ENCODE assay signal across 15 cellular contexts in the genomic region with DNA sequence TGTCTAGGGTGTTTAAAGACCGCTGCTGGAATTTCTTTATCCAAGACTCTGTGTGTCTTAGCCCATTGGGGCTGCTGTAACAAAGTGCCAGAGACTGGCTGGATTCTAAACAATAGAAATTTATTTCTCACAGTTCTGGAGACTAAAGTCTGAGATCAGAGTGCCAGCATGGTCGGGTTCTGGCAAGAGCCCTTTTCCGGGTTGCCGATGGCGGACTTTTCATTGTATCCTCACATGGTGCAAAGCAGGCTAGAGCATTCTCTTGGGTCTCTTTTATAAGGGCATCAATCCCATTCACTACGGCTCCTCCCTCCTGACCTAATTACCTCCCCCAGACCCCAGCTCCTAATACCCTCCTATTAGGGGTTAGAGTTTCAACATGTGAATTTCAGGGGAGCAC. TPM values are rescaled to one million over a fixed set of nuclear protein-coding genes. Genes with fewer than 3 reads are reported as not detected.
DNase-seq lines count a peak whose midpoint lies in the region; ATAC-seq and TF ChIP-seq lines count a peak whose summit lies in the region.
"Had no signal": no experiment of that assay in that cellular context is flagged by ENCODE, and none has a peak within 500 bp of the region (broad histone marks: within the 10 kb centered on the region; RNA-seq: fewer than 3 reads in every experiment).

No MANE protein-coding gene starts in this region.

- intact Hi-C loops in thyroid gland (cut with DNase I): no loop called here

- H3K4me3 Mint-ChIP-seq in activated naive CD4-positive, alpha-beta T cell treated with anti-CD3 and anti-CD28 coated beads, Interleukin-2, amount 10 ng/mL, durations not matched to agents 7 days and 5 days: no peak overlapping the region
- H3K4me3 Mint-ChIP-seq in activated T-helper 17 cell treated with anti-CD3 and anti-CD28 coated beads, Interleukin-2, amount 50 U/mL, for 72 hours: peak overlapping the region; percentile 90

- no peaks in the 10 kb centered on the region for H3K27me3 ChIP-seq in thyroid gland

- ATAC-seq in activated T-helper 17 cell treated with anti-CD3 and anti-CD28 coated beads, Interleukin-2, amount 50 U/mL, for 72 hours (replicated peaks): no peak
- ATAC-seq in GM21515 (IDR thresholded peaks at IDR 0.05; ENCODE audit: unreplicated experiment): no peak

- peak overlapping the region in 2 of 3 donors; percentile 63 to 68 for H3K27ac ChIP-seq in thyroid gland

- WGBS in thyroid gland, 2 donors: 88 to 89% methylated on average over 6 of the region's 6 CpGs

- H3K9me3 ChIP-seq in thyroid gland: no peaks in the 10 kb centered on the region

- H3K36me3 Mint-ChIP-seq in activated naive CD4-positive, alpha-beta T cell treated with anti-CD3 and anti-CD28 coated beads, Interleukin-2, amount 10 ng/mL, durations not matched to agents 7 days and 5 days: peaks cover 68% of the 10 kb centered on the region
- H3K36me3 Mint-ChIP-seq in activated T-helper 17 cell treated with anti-CD3 and anti-CD28 coated beads, Interleukin-2, amount 50 U/mL, for 72 hours (ENCODE audit: low read depth): peaks cover 61% of the 10 kb centered on the region

- CTCF ChIA-PET in activated naive CD4-positive, alpha-beta T cell treated with anti-CD3 and anti-CD28 coated beads, Interleukin-2, amount 10 ng/mL, durations not matched to agents 7 days and 5 days (lab: Charles Lee): interaction anchor here (1.3 to 1.7 kb wide), 2 partner anchors 9 to 43 kb away, joined by 4 to 8 read pairs; a partner anchor contains a TSS

- peaks cover 93% of the 10 kb centered on the region for H3K4me1 Mint-ChIP-seq in activated naive CD4-positive, alpha-beta T cell treated with anti-CD3 and anti-CD28 coated beads, Interleukin-2, amount 10 ng/mL, durations not matched to agents 7 days and 5 days
- peaks cover 50% of the 10 kb centered on the region for H3K4me1 Mint-ChIP-seq in activated T-helper 17 cell treated with anti-CD3 and anti-CD28 coated beads, Interleukin-2, amount 50 U/mL, for 72 hours

- no peaks in the 10 kb centered on the region for H3K36me3 ChIP-seq in thyroid gland

- H3K27me3 Mint-ChIP-seq in activated naive CD4-positive, alpha-beta T cell treated with anti-CD3 and anti-CD28 coated beads, Interleukin-2, amount 10 ng/mL, durations not matched to agents 7 days and 5 days: no peaks in the 10 kb centered on the region
- no peaks in the 10 kb centered on the region for H3K27me3 Mint-ChIP-seq in activated T-helper 17 cell treated with anti-CD3 and anti-CD28 coated beads, Interleukin-2, amount 50 U/mL, for 72 hours

- H3K4me3 ChIP-seq in thyroid gland (replicated peaks in 1 of 3): no peak overlapping the region

- no peaks in the 10 kb centered on the region for H3K9me3 Mint-ChIP-seq in activated naive CD4-positive, alpha-beta T cell treated with anti-CD3 and anti-CD28 coated beads, Interleukin-2, amount 10 ng/mL, durations not matched to agents 7 days and 5 days
- H3K9me3 Mint-ChIP-seq in activated T-helper 17 cell treated with anti-CD3 and anti-CD28 coated beads, Interleukin-2, amount 50 U/mL, for 72 hours: no peaks in the 10 kb centered on the region

- peak overlapping the region; percentile 87 for H3K27ac Mint-ChIP-seq in activated naive CD4-positive, alpha-beta T cell treated with anti-CD3 and anti-CD28 coated beads, Interleukin-2, amount 10 ng/mL, durations not matched to agents 7 days and 5 days
- peak overlapping the region; percentile 96 for H3K27ac Mint-ChIP-seq in activated T-helper 17 cell treated with anti-CD3 and anti-CD28 coated beads, Interleukin-2, amount 50 U/mL, for 72 hours

- H3K4me1 ChIP-seq in thyroid gland: peaks cover 0 to 22% of the 10 kb centered on the region in 2 donors

- TF ChIP-seq POLR2A in thyroid gland (IDR thresholded peaks at IDR 0.05): no peak
- no peak for TF ChIP-seq POLR2A in erythroblast (IDR thresholded peaks at IDR 0.05; ENCODE audit: low read length)

- no peak for DNase-seq in activated naive CD4-positive, alpha-beta T cell treated with anti-CD3 and anti-CD28 coated beads, Interleukin-2, amount 10 ng/mL, durations not matched to agents 7 days and 5 days
- no peak for DNase-seq in activated naive CD4-positive, alpha-beta T cell treated with anti-CD3 and anti-CD28 coated beads, Interleukin-2, amount 50 U/mL, for 16 hours
- peak; percentile 39 for DNase-seq in mesenteric fat pad (ENCODE audit: low spot score)
- DNase-seq in thyroid gland: no peak
- DNase-seq in erythroblast (lab: John Stamatoyannopoulos, UW): no peak
- DNase-seq in COR-L47 (lab: John Stamatoyannopoulos, UW): no peak
- DNase-seq: activated gamma-delta T cell, HCEC 1CT, NCI-H524 treated with DMSO at 0.1 percent for 48 hours had no signal

- no peak for TF ChIP-seq CTCF in thyroid gland (IDR thresholded peaks at IDR 0.05)

RNA-seq across cellular contexts. Expression of a gene that starts 9.5 kb away (rescaled TPM):
- 100 to 1,000 TPM; 182 to 219 TPM for total RNA-seq in activated T-helper 17 cell treated with anti-CD3 and anti-CD28 coated beads, Interleukin-2, amount 50 U/mL, for 72 hours
- total RNA-seq in mesenteric fat pad (63.9 TPM), thyroid gland (10 to 100 TPM; 14.1 to 33.5 (median 20.5) TPM)

RNA-seq across cellular contexts. Expression of a gene that starts 37.1 kb away (rescaled TPM):
- not detected for total RNA-seq in activated T-helper 17 cell treated with anti-CD3 and anti-CD28 coated beads, Interleukin-2, amount 50 U/mL, for 72 hours
- total RNA-seq in mesenteric fat pad (6.4 TPM), thyroid gland (1 to 10 TPM in 3 of 4 donors, under 1 TPM in 1; 0.40 to 4.0 (median 1.7) TPM)
- total RNA-seq: chondrocyte, fibroblast of lung, HT-29, myocyte had no signal
